1 cellular context compared by ENCODE assay signal in the genomic region with DNA sequence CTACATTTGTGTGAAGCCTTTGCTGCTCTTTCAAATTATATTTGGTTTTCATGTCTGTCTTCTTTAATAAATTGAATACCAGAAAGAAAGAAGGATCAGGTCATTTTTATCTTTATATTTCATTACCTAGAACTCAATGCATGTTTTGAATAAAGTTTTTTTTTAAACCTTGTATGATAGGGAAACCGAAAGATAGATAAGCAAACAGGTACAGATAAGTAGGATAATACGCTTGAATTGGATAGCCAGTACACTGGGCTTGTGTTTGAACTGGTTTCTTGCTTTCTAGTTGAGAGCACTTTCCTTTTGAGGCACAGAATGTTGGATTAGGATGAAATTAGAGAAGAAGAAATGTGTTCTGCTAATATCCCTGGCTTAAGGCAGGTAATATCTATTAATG.
TF ChIP-seq lines count a peak whose summit lies in the region.

No MANE protein-coding gene starts in this region.

TF ChIP-seq in GM12878, 131 proteins besides CTCF, POLR2A, EP300 and RAD21:
- TF ChIP-seq, protein P1, sequence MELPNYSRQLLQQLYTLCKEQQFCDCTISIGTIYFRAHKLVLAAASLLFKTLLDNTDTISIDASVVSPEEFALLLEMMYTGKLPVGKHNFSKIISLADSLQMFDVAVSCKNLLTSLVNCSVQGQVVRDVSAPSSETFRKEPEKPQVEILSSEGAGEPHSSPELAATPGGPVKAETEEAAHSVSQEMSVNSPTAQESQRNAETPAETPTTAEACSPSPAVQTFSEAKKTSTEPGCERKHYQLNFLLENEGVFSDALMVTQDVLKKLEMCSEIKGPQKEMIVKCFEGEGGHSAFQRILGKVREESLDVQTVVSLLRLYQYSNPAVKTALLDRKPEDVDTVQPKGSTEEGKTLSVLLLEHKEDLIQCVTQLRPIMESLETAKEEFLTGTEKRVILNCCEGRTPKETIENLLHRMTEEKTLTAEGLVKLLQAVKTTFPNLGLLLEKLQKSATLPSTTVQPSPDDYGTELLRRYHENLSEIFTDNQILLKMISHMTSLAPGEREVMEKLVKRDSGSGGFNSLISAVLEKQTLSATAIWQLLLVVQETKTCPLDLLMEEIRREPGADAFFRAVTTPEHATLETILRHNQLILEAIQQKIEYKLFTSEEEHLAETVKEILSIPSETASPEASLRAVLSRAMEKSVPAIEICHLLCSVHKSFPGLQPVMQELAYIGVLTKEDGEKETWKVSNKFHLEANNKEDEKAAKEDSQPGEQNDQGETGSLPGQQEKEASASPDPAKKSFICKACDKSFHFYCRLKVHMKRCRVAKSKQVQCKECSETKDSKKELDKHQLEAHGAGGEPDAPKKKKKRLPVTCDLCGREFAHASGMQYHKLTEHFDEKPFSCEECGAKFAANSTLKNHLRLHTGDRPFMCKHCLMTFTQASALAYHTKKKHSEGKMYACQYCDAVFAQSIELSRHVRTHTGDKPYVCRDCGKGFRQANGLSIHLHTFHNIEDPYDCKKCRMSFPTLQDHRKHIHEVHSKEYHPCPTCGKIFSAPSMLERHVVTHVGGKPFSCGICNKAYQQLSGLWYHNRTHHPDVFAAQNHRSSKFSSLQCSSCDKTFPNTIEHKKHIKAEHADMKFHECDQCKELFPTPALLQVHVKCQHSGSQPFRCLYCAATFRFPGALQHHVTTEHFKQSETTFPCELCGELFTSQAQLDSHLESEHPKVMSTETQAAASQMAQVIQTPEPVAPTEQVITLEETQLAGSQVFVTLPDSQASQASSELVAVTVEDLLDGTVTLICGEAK (IDR thresholded peaks at IDR 0.05; ENCODE audit: borderline replicate concordance) = peak; percentile 73
- TF ChIP-seq, protein P2, sequence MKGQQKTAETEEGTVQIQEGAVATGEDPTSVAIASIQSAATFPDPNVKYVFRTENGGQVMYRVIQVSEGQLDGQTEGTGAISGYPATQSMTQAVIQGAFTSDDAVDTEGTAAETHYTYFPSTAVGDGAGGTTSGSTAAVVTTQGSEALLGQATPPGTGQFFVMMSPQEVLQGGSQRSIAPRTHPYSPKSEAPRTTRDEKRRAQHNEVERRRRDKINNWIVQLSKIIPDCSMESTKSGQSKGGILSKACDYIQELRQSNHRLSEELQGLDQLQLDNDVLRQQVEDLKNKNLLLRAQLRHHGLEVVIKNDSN (IDR thresholded peaks at IDR 0.05; ENCODE audit: borderline replicate concordance, extremely low read length, insufficient read depth, low read depth, low read length) = no peak
